ENCODE assay signal across 8 cellular contexts in the genomic region with DNA sequence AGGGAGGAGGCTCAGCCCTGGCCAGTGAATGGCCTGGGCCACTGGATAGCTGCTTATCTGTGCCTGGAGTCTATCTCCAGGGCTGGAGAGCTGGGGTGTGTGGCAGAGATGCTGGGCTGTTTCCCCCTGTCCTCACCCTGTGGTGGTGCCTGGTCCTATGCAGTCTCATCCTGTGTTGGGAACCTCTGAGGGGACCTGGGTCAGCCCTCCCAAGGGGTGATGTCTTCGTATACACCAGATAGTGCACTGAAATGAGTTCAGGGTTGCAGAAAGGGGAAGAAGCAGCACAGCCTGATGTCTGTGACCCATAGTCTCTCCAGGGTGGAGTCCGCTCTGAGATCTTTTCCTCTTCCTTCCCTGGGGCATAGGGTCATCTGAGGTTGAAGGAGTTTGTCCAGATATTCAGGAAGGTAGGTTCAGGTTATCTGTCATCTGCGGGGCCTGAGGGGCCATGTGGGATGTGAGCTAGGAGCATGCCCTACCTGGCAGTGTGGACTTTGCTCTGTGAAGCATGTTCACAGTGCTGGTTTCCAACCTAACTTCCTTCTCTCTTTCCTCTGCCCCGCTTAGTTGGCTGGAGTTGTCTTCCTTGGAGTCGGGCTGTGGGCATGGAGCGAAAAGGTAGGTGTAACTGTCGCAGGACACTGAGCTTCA.
DNase-seq lines count a peak whose midpoint lies in the region; ATAC-seq and TF ChIP-seq lines count a peak whose summit lies in the region.

No MANE protein-coding gene starts in this region.

- no peak for TF ChIP-seq CTCF in GM10266 (IDR thresholded peaks at IDR 0.05; ENCODE audit: control insufficient read depth, insufficient read depth, low read depth, missing control alignments)

- H3K27ac ChIP-seq in layer of hippocampus (ENCODE audit: low read depth, low read length) (peak overlapping the region; percentile 15), substantia nigra (ENCODE audit: low read depth, low read length, poor library complexity, severe bottlenecking) (peak overlapping the region; percentile 83)

- H3K36me3 Mint-ChIP-seq in T-helper 2 cell treated with Interferon-gamma antibody and Interleukin-4, amounts not matched to agents 5 μg/mL and 100 μg/mL, for 36 hours (ENCODE audit: low read depth), result peaks cover 46% of the 10 kb centered on the region
- peaks cover 4% of the 10 kb centered on the region for H3K36me3 Mint-ChIP-seq in activated naive CD8-positive, alpha-beta T cell treated with anti-CD3 and anti-CD28 coated beads, Interleukin-2, amount 50 U/mL, for 24 hours (ENCODE audit: low read depth)

- no peak for DNase-seq in T-helper 2 cell treated with Interferon-gamma antibody and Interleukin-4, amounts not matched to agents 5 μg/mL and 100 μg/mL, for 36 hours (ENCODE audit: low spot score)
- DNase-seq in T-helper 2 cell (no peak), substantia nigra (lab: John Stamatoyannopoulos, UW) (no peak), GM10266 (ENCODE audit: extremely low spot score) (no peak)
- no peak for DNase-seq in activated naive CD8-positive, alpha-beta T cell treated with anti-CD3 and anti-CD28 coated beads, Interleukin-2, amount 50 U/mL, for 24 hours

- H3K27ac Mint-ChIP-seq in T-helper 2 cell treated with Interferon-gamma antibody and Interleukin-4, amounts not matched to agents 5 μg/mL and 100 μg/mL, for 36 hours, result peak overlapping the region; percentile 68
- H3K27ac Mint-ChIP-seq in activated naive CD8-positive, alpha-beta T cell treated with anti-CD3 and anti-CD28 coated beads, Interleukin-2, amount 50 U/mL, for 24 hours, result peak overlapping the region; percentile 96

- no peaks in the 10 kb centered on the region for H3K27me3 Mint-ChIP-seq in T-helper 2 cell treated with Interferon-gamma antibody and Interleukin-4, amounts not matched to agents 5 μg/mL and 100 μg/mL, for 36 hours (ENCODE audit: low read depth)
- no peaks in the 10 kb centered on the region for H3K27me3 Mint-ChIP-seq in activated naive CD8-positive, alpha-beta T cell treated with anti-CD3 and anti-CD28 coated beads, Interleukin-2, amount 50 U/mL, for 24 hours

- H3K4me1 Mint-ChIP-seq in T-helper 2 cell treated with Interferon-gamma antibody and Interleukin-4, amounts not matched to agents 5 μg/mL and 100 μg/mL, for 36 hours (ENCODE audit: low read depth), result peaks cover 55% of the 10 kb centered on the region
- H3K4me1 Mint-ChIP-seq in activated naive CD8-positive, alpha-beta T cell treated with anti-CD3 and anti-CD28 coated beads, Interleukin-2, amount 50 U/mL, for 24 hours, result peaks cover 67% of the 10 kb centered on the region

- H3K4me3 Mint-ChIP-seq in T-helper 2 cell treated with Interferon-gamma antibody and Interleukin-4, amounts not matched to agents 5 μg/mL and 100 μg/mL, for 36 hours, result no peak overlapping the region
- peak overlapping the region; percentile 3 for H3K4me3 Mint-ChIP-seq in activated naive CD8-positive, alpha-beta T cell treated with anti-CD3 and anti-CD28 coated beads, Interleukin-2, amount 50 U/mL, for 24 hours

- no peaks in the 10 kb centered on the region for H3K9me3 Mint-ChIP-seq in T-helper 2 cell treated with Interferon-gamma antibody and Interleukin-4, amounts not matched to agents 5 μg/mL and 100 μg/mL, for 36 hours
- H3K9me3 Mint-ChIP-seq in activated naive CD8-positive, alpha-beta T cell treated with anti-CD3 and anti-CD28 coated beads, Interleukin-2, amount 50 U/mL, for 24 hours, result no peaks in the 10 kb centered on the region

- H3K27me3 ChIP-seq in layer of hippocampus (ENCODE audit: control insufficient read depth, insufficient read depth, low read length), result no peaks in the 10 kb centered on the region

- ATAC-seq in activated naive CD8-positive, alpha-beta T cell treated with anti-CD3 and anti-CD28 coated beads, Interleukin-2, amount 50 U/mL, for 24 hours, result no peak
- ATAC-seq in HG02970 (IDR thresholded peaks at IDR 0.05; ENCODE audit: low FRiP score, unreplicated experiment) (no peak), HG03039 (IDR thresholded peaks at IDR 0.05; ENCODE audit: unreplicated experiment) (no peak)
